Comparison of ENCODE assay signal across 1 cellular context in the genomic region with DNA sequence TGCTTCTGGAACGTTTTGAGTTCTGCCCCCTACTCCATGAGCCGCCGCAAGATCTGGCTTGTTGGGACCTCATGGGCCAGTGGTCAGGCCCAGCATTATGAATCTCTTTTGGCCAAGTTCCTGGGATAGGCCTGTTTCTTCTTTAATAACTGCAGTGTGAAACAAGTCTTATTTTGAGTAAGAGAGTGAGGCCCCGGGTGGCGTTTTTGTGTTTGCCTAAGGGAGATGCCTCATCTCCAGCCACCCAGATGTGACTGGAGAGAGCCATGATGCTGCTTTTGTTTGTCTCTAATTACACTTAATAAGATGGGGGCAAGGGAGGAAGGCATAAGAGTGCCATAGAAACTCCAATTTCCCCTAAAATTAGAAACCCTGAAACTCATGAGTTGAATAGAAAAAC.
TF ChIP-seq lines count a peak whose summit lies in the region.

No MANE protein-coding gene starts in this region.

TF ChIP-seq in WTC11, 78 proteins besides CTCF, POLR2A, EP300 and RAD21 (continued from another document):
- TF ChIP-seq ZBTB43 (CRISPR knock-in tag; IDR thresholded peaks at IDR 0.05) = no peak
- TF ChIP-seq FOXK1 (CRISPR knock-in tag; IDR thresholded peaks at IDR 0.05) = no peak
- no peak for TF ChIP-seq HMGA2 (CRISPR knock-in tag; IDR thresholded peaks at IDR 0.05)
- TF ChIP-seq, protein P1, sequence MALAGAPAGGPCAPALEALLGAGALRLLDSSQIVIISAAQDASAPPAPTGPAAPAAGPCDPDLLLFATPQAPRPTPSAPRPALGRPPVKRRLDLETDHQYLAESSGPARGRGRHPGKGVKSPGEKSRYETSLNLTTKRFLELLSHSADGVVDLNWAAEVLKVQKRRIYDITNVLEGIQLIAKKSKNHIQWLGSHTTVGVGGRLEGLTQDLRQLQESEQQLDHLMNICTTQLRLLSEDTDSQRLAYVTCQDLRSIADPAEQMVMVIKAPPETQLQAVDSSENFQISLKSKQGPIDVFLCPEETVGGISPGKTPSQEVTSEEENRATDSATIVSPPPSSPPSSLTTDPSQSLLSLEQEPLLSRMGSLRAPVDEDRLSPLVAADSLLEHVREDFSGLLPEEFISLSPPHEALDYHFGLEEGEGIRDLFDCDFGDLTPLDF (CRISPR knock-in tag; IDR thresholded peaks at IDR 0.05) = no peak
- TF ChIP-seq ZNF219 (CRISPR knock-in tag; IDR thresholded peaks at IDR 0.05; ENCODE audit: borderline replicate concordance) = no peak
- TF ChIP-seq GRHL2 (CRISPR knock-in tag; IDR thresholded peaks at IDR 0.05; ENCODE audit: insufficient replicate concordance, severe bottlenecking) = no peak
- no peak for TF ChIP-seq CBFB (CRISPR knock-in tag; IDR thresholded peaks at IDR 0.05; ENCODE audit: low read depth)
- no peak for TF ChIP-seq KAT7 (CRISPR knock-in tag; IDR thresholded peaks at IDR 0.05; ENCODE audit: borderline replicate concordance)
